9 cellular contexts compared by ENCODE assay signal in the genomic region with DNA sequence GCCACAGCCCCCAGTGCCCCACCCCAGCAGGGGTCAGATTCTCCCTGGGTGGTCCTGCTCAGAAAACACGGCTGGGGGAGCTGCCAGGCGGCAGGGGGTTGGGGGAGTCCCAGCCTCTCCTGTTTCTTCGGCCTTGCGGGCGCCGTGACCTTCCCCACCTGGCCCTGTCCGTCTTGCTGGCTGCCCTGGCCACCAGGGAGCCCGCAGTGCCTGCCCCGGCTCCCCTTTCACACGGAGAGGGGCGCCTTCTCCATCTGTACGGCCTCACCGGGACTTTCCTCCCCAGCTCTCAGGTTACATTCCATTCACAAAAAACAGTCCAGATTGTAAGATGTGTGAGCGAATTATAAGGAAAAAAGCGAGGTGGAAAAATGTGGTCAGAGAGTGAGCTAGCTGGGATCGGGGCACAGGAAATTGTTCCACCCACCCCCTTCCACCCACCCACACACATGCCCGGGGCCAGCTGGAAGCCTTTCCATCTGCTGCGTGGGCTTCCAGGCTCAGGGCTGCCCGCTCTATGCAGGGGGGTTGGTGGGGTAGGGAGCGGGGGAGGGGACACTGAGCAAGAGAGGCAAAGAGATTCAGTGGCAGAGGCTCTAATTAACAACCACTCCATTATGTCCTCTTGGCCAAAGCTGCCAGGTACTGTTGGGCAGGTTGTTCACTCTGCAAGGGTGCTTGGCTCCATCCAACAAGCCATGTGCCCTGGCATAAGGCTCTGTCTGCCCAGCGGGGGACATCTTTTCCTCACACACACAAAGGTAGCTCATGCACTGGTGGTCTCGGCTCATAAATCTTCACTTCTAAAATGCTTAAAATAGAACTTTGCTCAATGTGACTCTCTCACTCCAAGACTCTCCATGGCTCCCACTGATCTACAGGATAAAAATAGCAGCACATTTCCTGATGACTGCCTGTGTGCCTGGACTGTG. TPM values are rescaled to one million over a fixed set of nuclear protein-coding genes. Genes with fewer than 3 reads are reported as not detected.
A peak's percentile ranks its signal among the peaks of the same experiment; 100 is the strongest.
DNase-seq lines count a peak whose midpoint lies in the region; ATAC-seq, FAIRE-seq and TF ChIP-seq lines count a peak whose summit lies in the region.
"Had no signal": no experiment of that assay in that cellular context is flagged by ENCODE, and none has a peak within 500 bp of the region (broad histone marks: within the 10 kb centered on the region; RNA-seq: fewer than 3 reads in every experiment).

No MANE protein-coding gene starts in this region.

- peaks cover 0 to 6% of the 10 kb centered on the region in 2 experiments; a peak in 1 of 4 replicates for H3K79me1 ChIP-seq in IMR-90 (ENCODE audit: low read depth in 1 of 2, low read length in 2 of 2)
- no peaks in the 10 kb centered on the region for H3K79me1 ChIP-seq in mesenchymal stem cell (replicated peaks; ENCODE audit: low read length, poor library complexity, severe bottlenecking)

- H3K4me3 ChIP-seq in AG10803 (ENCODE audit: low read length) (no peak overlapping the region), IMR-90 (ENCODE audit: insufficient read depth, low read depth, low read length) (no peak overlapping the region), astrocyte (ENCODE audit: insufficient read depth, low read depth, low read length) (no peak overlapping the region), mesenchymal stem cell (ENCODE audit: insufficient read depth in 1 of 2, low read depth in 1 of 2, low read length in 2 of 2) (no peak overlapping the region), thoracic aorta (peak overlapping the region; percentile 44), colonic mucosa (no peak overlapping the region), OCI-LY7 (ENCODE audit: low read depth, low read length, poor library complexity, severe bottlenecking) (no peak overlapping the region)

- CTCF ChIA-PET in IMR-90 (lab: Yijun Ruan, JAX) (no interaction called here), OCI-LY7 (lab: Charles Lee; ENCODE audit: unreplicated experiment) (interaction anchor here (1.0 kb wide), 1 partner anchor 13 kb away, joined by 4 read pairs; no protein-coding TSS in a partner anchor)

- BruUV-seq in IMR-90 (replicated peaks; lab: Mats Ljungman, UMichigan) (no TSS peak), OCI-LY7 (replicated peaks; lab: Mats Ljungman, UMichigan) (no TSS peak)

- peak overlapping the region; percentile 51 to 97 for H2BK12ac ChIP-seq in mesenchymal stem cell (ENCODE audit: low read length in 2 of 2)

- H3K9me3 Mint-ChIP-seq in astrocyte (ENCODE audit: unreplicated experiment) = peaks cover 5% of the 10 kb centered on the region
- H3K9me3 Mint-ChIP-seq: activated naive CD8-positive, alpha-beta T cell treated with anti-CD3 and anti-CD28 coated beads, Interleukin-2, amount 10 ng/mL, durations not matched to agents 7 days and 5 days had no signal

- H3K23ac ChIP-seq in IMR-90 (ENCODE audit: low read depth, low read length) (peak overlapping the region; percentile 54; the same call in 1 of the 2 replicates), mesenchymal stem cell (ENCODE audit: low read length in 2 of 2) (no peak overlapping the region)

- WGBS in IMR-90 (ENCODE audit: extremely low coverage in 2 of 2, insufficient read length in 1 of 2), 2 experiments = 88% methylated on average over 2 of the region's 22 CpGs; no CpG with 5 or more reads in 1 of the 2 experiments
- 41% methylated on average over 8 of the region's 22 CpGs for WGBS in mesenchymal stem cell

- TF ChIP-seq CTCF in AG10803 (conservative IDR thresholded peaks at IDR 0.05; ENCODE audit: low read length) = peak; percentile 7; the same call in 1 of the 2 replicates
- TF ChIP-seq CTCF in IMR-90 (conservative IDR thresholded peaks at IDR 0.05; ENCODE audit: low read depth, low read length) = no peak
- TF ChIP-seq CTCF in astrocyte (IDR thresholded peaks at IDR 0.05; ENCODE audit: insufficient read depth, low read depth, low read length) = no peak
- no peak for TF ChIP-seq CTCF in thoracic aorta (IDR thresholded peaks at IDR 0.05)
- no peak for TF ChIP-seq CTCF in colonic mucosa (IDR thresholded peaks at IDR 0.05)
- no peak for TF ChIP-seq CTCF in OCI-LY7 (conservative IDR thresholded peaks at IDR 0.05; ENCODE audit: low read length)

- H2BK20ac ChIP-seq in IMR-90 (ENCODE audit: low read depth, low read length) = peak overlapping the region; percentile 88

- H4K20me1 ChIP-seq in IMR-90 (ENCODE audit: insufficient read depth, low read length) = no peaks in the 10 kb centered on the region
- H4K20me1 ChIP-seq in astrocyte (ENCODE audit: insufficient read depth, low read length) = no peaks in the 10 kb centered on the region
- no peaks in the 10 kb centered on the region for H4K20me1 ChIP-seq in OCI-LY7 (ENCODE audit: insufficient read depth, low read length)

- H3K27me3 ChIP-seq in IMR-90 (ENCODE audit: control insufficient read depth, insufficient read depth, low read length) = no peaks in the 10 kb centered on the region
- H3K27me3 ChIP-seq in astrocyte (ENCODE audit: insufficient read depth, low read length) = no peaks in the 10 kb centered on the region
- no peaks in the 10 kb centered on the region for H3K27me3 ChIP-seq in mesenchymal stem cell (ENCODE audit: control insufficient read depth in 1 of 2, insufficient read depth in 1 of 2, low read length in 2 of 2)
- H3K27me3 ChIP-seq in thoracic aorta (replicated peaks; ENCODE audit: insufficient read depth) = no peaks in the 10 kb centered on the region
- H3K27me3 ChIP-seq in colonic mucosa = no peaks in the 10 kb centered on the region

- peak overlapping the region; percentile 55 for H3K27ac ChIP-seq in IMR-90 (ENCODE audit: insufficient read depth, low read length)
- peak overlapping the region; percentile 72 for H3K27ac ChIP-seq in astrocyte (ENCODE audit: low read depth, low read length)
- peak overlapping the region; percentile 76 for H3K27ac ChIP-seq in mesenchymal stem cell (ENCODE audit: low read length, poor library complexity, severe bottlenecking)
- H3K27ac ChIP-seq in thoracic aorta = peak overlapping the region; percentile 90 to 96
- no peak overlapping the region for H3K27ac ChIP-seq in colonic mucosa
- no peak overlapping the region for H3K27ac ChIP-seq in OCI-LY7 (ENCODE audit: low read depth, low read length, poor library complexity, severe bottlenecking)

- H3K9ac ChIP-seq in IMR-90 (ENCODE audit: low read depth, low read length) (no peak overlapping the region), astrocyte (ENCODE audit: low read length) (peak overlapping the region; percentile 60), mesenchymal stem cell (ENCODE audit: low read length) (peak overlapping the region; percentile 71), colonic mucosa (ENCODE audit: low read depth in 2 of 2, low read length in 2 of 2) (peak overlapping the region in 1 of 2 donors; percentile 24)

- no peaks in the 10 kb centered on the region for H3K79me2 ChIP-seq in astrocyte (ENCODE audit: insufficient read depth, low read length)
- no peaks in the 10 kb centered on the region for H3K79me2 ChIP-seq in OCI-LY7 (ENCODE audit: insufficient read depth, low read depth, low read length)

- H2BK15ac ChIP-seq in IMR-90 (ENCODE audit: low read depth, low read length) (peak overlapping the region; percentile 93; the same call in 2 of the 3 replicates), mesenchymal stem cell (ENCODE audit: low read depth, poor library complexity, severe bottlenecking) (peak overlapping the region; percentile 96)

- FAIRE-seq in astrocyte (lab: Jason Lieb, UNC) = no peak

- TF ChIP-seq RAD21 in IMR-90 (IDR thresholded peaks at IDR 0.05; ENCODE audit: low read length) = peak; percentile 24; the same call in 1 of the 2 replicates

- intact Hi-C loops in IMR-90 (cut with micrococcal nuclease) (no loop called here), colonic mucosa (cut with DNase I) (no loop called here), OCI-LY7 (cut with micrococcal nuclease; ENCODE audit: unreplicated experiment) (no loop called here)

- H2BK5ac ChIP-seq in IMR-90 (ENCODE audit: low read depth, low read length, poor library complexity, severe bottlenecking) = peak overlapping the region; percentile 64
- peak overlapping the region; percentile 81 for H2BK5ac ChIP-seq in mesenchymal stem cell (ENCODE audit: low read depth, low read length, poor library complexity, severe bottlenecking)

- ATAC-seq in IMR-90 (ENCODE audit: low read depth) = peak; percentile 61
- ATAC-seq in thoracic aorta (ENCODE audit: insufficient number of reproducible peaks, low FRiP score, low read depth) = peak; percentile 27
- no peak for ATAC-seq in GM18868 (IDR thresholded peaks at IDR 0.05; ENCODE audit: unreplicated experiment)

- H3K36me3 Mint-ChIP-seq in astrocyte (ENCODE audit: low read depth, unreplicated experiment) = no peaks in the 10 kb centered on the region
- H3K36me3 Mint-ChIP-seq: activated naive CD8-positive, alpha-beta T cell treated with anti-CD3 and anti-CD28 coated beads, Interleukin-2, amount 10 ng/mL, durations not matched to agents 7 days and 5 days had no signal

- peak overlapping the region; percentile 67 for H3K18ac ChIP-seq in IMR-90 (ENCODE audit: low read depth, low read length)
- peak overlapping the region; percentile 49 to 84 for H3K18ac ChIP-seq in mesenchymal stem cell (ENCODE audit: low read depth in 1 of 2, low read length in 2 of 2)

- H3K4ac ChIP-seq in IMR-90 (ENCODE audit: low read depth, low read length) = peak overlapping the region; percentile 93
- peak overlapping the region; percentile 75 to 85 for H3K4ac ChIP-seq in mesenchymal stem cell (ENCODE audit: low read depth in 1 of 2, low read length in 2 of 2)

- peak overlapping the region; percentile 99 for H2AK5ac ChIP-seq in IMR-90 (ENCODE audit: low read depth, low read length)
- peak overlapping the region; percentile 14 for H2AK5ac ChIP-seq in mesenchymal stem cell (ENCODE audit: low read length, severe bottlenecking)

- peaks cover 16% of the 10 kb centered on the region for H3K4me1 Mint-ChIP-seq in astrocyte (ENCODE audit: low read depth, unreplicated experiment)
- H3K4me1 Mint-ChIP-seq: activated naive CD8-positive, alpha-beta T cell treated with anti-CD3 and anti-CD28 coated beads, Interleukin-2, amount 10 ng/mL, durations not matched to agents 7 days and 5 days had no signal

- H3K14ac ChIP-seq in IMR-90 (replicated peaks; ENCODE audit: low read depth, low read length) = peak overlapping the region; percentile 92
- H3K14ac ChIP-seq in mesenchymal stem cell (ENCODE audit: low read length in 2 of 2) = peak overlapping the region in 1 of 2 experiments; percentile 18

- H4K5ac ChIP-seq in IMR-90 (ENCODE audit: low read depth, low read length) = peak overlapping the region; percentile 72

- peaks cover 32% of the 10 kb centered on the region for H3K4me1 ChIP-seq in IMR-90 (ENCODE audit: control insufficient read depth, insufficient read depth, low read length)
- H3K4me1 ChIP-seq in astrocyte (ENCODE audit: insufficient read depth, low read length) = peaks cover 48% of the 10 kb centered on the region
- H3K4me1 ChIP-seq in mesenchymal stem cell (ENCODE audit: control insufficient read depth, insufficient read depth, low read depth, low read length) = peaks cover 30% of the 10 kb centered on the region
- H3K4me1 ChIP-seq in thoracic aorta (ENCODE audit: control insufficient read depth in 1 of 2, low read depth in 2 of 2) = peaks cover 50 to 71% of the 10 kb centered on the region in 2 donors
- no peaks in the 10 kb centered on the region for H3K4me1 ChIP-seq in colonic mucosa
- no peaks in the 10 kb centered on the region for H3K4me1 ChIP-seq in OCI-LY7 (ENCODE audit: insufficient read depth, low read length, poor library complexity, severe bottlenecking)

- no peaks in the 10 kb centered on the region for H3K36me3 ChIP-seq in IMR-90 (ENCODE audit: control insufficient read depth, insufficient read depth, low read length)
- no peaks in the 10 kb centered on the region for H3K36me3 ChIP-seq in astrocyte (ENCODE audit: insufficient read depth, low read length)
- H3K36me3 ChIP-seq in mesenchymal stem cell (ENCODE audit: control insufficient read depth in 1 of 2, insufficient read depth in 2 of 2, low read depth in 1 of 2, low read length in 2 of 2) = no peaks in the 10 kb centered on the region
- H3K36me3 ChIP-seq in thoracic aorta = no peaks in the 10 kb centered on the region
- H3K36me3 ChIP-seq in colonic mucosa = no peaks in the 10 kb centered on the region
- H3K36me3 ChIP-seq in OCI-LY7 (ENCODE audit: insufficient read depth, low read length) = no peaks in the 10 kb centered on the region

- peak overlapping the region; percentile 72 for H3K27ac Mint-ChIP-seq in astrocyte (ENCODE audit: unreplicated experiment)
- H3K27ac Mint-ChIP-seq: activated naive CD8-positive, alpha-beta T cell treated with anti-CD3 and anti-CD28 coated beads, Interleukin-2, amount 10 ng/mL, durations not matched to agents 7 days and 5 days had no signal

- no peaks in the 10 kb centered on the region for H3K9me2 ChIP-seq in OCI-LY7 (ENCODE audit: insufficient read depth, low read length)

- H2AFZ ChIP-seq in IMR-90 (replicated peaks; ENCODE audit: low read length, poor library complexity) (peak overlapping the region; percentile 87), astrocyte (ENCODE audit: low read depth, low read length) (peak overlapping the region; percentile 29), mesenchymal stem cell (ENCODE audit: low read depth, low read length) (peak overlapping the region; percentile 54), OCI-LY7 (ENCODE audit: low read length) (no peak overlapping the region)

- H4K91ac ChIP-seq in IMR-90 (ENCODE audit: insufficient read depth, low read depth, low read length) (peak overlapping the region; percentile 72), mesenchymal stem cell (ENCODE audit: low read length) (peak overlapping the region; percentile 30)

- no peak overlapping the region for H3K4me3 Mint-ChIP-seq in astrocyte (ENCODE audit: unreplicated experiment)
- H3K4me3 Mint-ChIP-seq: activated naive CD8-positive, alpha-beta T cell treated with anti-CD3 and anti-CD28 coated beads, Interleukin-2, amount 10 ng/mL, durations not matched to agents 7 days and 5 days had no signal

- H3K4me2 ChIP-seq in IMR-90 (ENCODE audit: low read depth, low read length) (peak overlapping the region; percentile 35), astrocyte (ENCODE audit: low read length) (peak overlapping the region; percentile 69), mesenchymal stem cell (ENCODE audit: low read length, poor library complexity, severe bottlenecking) (peak overlapping the region; percentile 20), OCI-LY7 (ENCODE audit: low read length) (no peak overlapping the region)

- dilution Hi-C loops in IMR-90 (cut with HindIII; ENCODE audit: low sequenced_read_pairs, unreplicated experiment) = no loop called here

- H2BK120ac ChIP-seq in IMR-90 (ENCODE audit: low read depth, low read length) = peak overlapping the region; percentile 91
- H2BK120ac ChIP-seq in mesenchymal stem cell (ENCODE audit: low read depth, low read length) = peak overlapping the region; percentile 83

- H3K9me3 ChIP-seq in IMR-90 (ENCODE audit: control insufficient read depth, insufficient read depth, low read length) (no peaks in the 10 kb centered on the region), astrocyte (ENCODE audit: insufficient read depth, low read depth, low read length) (no peaks in the 10 kb centered on the region), mesenchymal stem cell (ENCODE audit: control insufficient read depth, low read length) (no peaks in the 10 kb centered on the region), thoracic aorta (no peaks in the 10 kb centered on the region), colonic mucosa (no peaks in the 10 kb centered on the region), OCI-LY7 (ENCODE audit: low read length) (no peaks in the 10 kb centered on the region)

- POLR2A ChIA-PET in IMR-90 (lab: Charles Lee; ENCODE audit: unreplicated experiment) = no interaction called here
- POLR2A ChIA-PET in OCI-LY7 (lab: Charles Lee) = interaction anchor here (0.7 kb wide), 1 partner anchor 9 kb away, joined by 4 read pairs; no protein-coding TSS in a partner anchor

- H3K9me1 ChIP-seq in IMR-90 (ENCODE audit: insufficient read depth, low read length) = peaks cover 18% of the 10 kb centered on the region; the same call in 1 of the 2 replicates

- peak overlapping the region; percentile 8; the same call in 1 of the 2 replicates for H3K56ac ChIP-seq in IMR-90 (ENCODE audit: extremely low read depth, insufficient read depth, low read length)

- H2AK9ac ChIP-seq in IMR-90 (replicated peaks; ENCODE audit: low read depth, low read length, poor library complexity) = peak overlapping the region; percentile 82

- no peak for TF ChIP-seq POLR2A in IMR-90 (IDR thresholded peaks at IDR 0.05; ENCODE audit: low read depth, low read length)

- in situ Hi-C loops in IMR-90 (cut with MboI; ENCODE audit: low sequenced_read_pairs) = no loop called here

- peak overlapping the region; percentile 86 to 89 for H4K8ac ChIP-seq in IMR-90 (ENCODE audit: low read depth in 2 of 2, low read length in 2 of 2)
- peak overlapping the region; percentile 89 for H4K8ac ChIP-seq in mesenchymal stem cell (ENCODE audit: low read length)

- DNase-seq in AG10803 (ENCODE audit: low read depth) (peak; percentile 72), IMR-90 (peak; percentile 93), astrocyte (ENCODE audit: low read depth) (peak; percentile 94), mesenchymal stem cell (peak; percentile 89), thoracic aorta (ENCODE audit: low spot score) (no peak), colonic mucosa (no peak), OCI-LY7 (ENCODE audit: low spot score) (no peak)
- DNase-seq: activated naive CD8-positive, alpha-beta T cell treated with anti-CD3 and anti-CD28 coated beads, Interleukin-2, amount 10 ng/mL, durations not matched to agents 7 days and 5 days had no signal

- H3K27me3 Mint-ChIP-seq in astrocyte (ENCODE audit: low read depth, unreplicated experiment) = peaks cover 2% of the 10 kb centered on the region

RNA-seq across cellular contexts. Expression of a gene that starts 14.7 kb away (rescaled TPM):
- total RNA-seq in IMR-90 (2012; rRNA removed) = 0.18 TPM in 1 of 2 replicates, not detected in the other
- 0.16 and 0.24 TPM in 2 replicates for polyA plus RNA-seq in IMR-90 (2012; rRNA removed)
- polyA plus RNA-seq in IMR-90 (2012; cell fraction: cytosol; rRNA removed) = not detected in 2 replicates
- 2.0 and 3.7 TPM in 2 replicates for polyA plus RNA-seq in IMR-90 (2012; cell fraction: nucleus; rRNA removed; ENCODE audit: low replicate concordance)
- total RNA-seq in astrocyte = not detected in 2 replicates
- 0.03 TPM for polyA plus RNA-seq in mesenchymal stem cell (2013, experiment 1 of 2)
- polyA plus RNA-seq in mesenchymal stem cell (2013, experiment 2 of 2) = 0.07 TPM
- total RNA-seq in thoracic aorta = not detected
- total RNA-seq in colonic mucosa = under 1 TPM in 1 of 2 donors, not detected in 1; 0.32 TPM
- total RNA-seq in OCI-LY7 (2014; rRNA removed; shearing (Covaris generic)) = 0.50 TPM in 1 of 2 replicates, not detected in the other
- total RNA-seq in OCI-LY7 (2022) = not detected in 2 replicates
- total RNA-seq: activated naive CD8-positive, alpha-beta T cell treated with anti-CD3 and anti-CD28 coated beads, Interleukin-2, amount 10 ng/mL, durations not matched to agents 7 days and 5 days had no signal

Comparison
In these comparisons a context has a peak if more than half of its experiments do, and no peak if none do; other contexts are left out.
1. DNase-seq: peak in AG10803 (single experiment), IMR-90 (single experiment), astrocyte (single experiment) and mesenchymal stem cell (single experiment); none in thoracic aorta (single experiment), colonic mucosa (single experiment) and OCI-LY7 (single experiment).
2. H3K27ac ChIP-seq: peak in IMR-90 (single experiment), astrocyte (single experiment), mesenchymal stem cell (single experiment) and thoracic aorta (2 of 2); none in colonic mucosa (single experiment) and OCI-LY7 (single experiment).